3 cellular contexts compared by ENCODE assay signal in the genomic region with DNA sequence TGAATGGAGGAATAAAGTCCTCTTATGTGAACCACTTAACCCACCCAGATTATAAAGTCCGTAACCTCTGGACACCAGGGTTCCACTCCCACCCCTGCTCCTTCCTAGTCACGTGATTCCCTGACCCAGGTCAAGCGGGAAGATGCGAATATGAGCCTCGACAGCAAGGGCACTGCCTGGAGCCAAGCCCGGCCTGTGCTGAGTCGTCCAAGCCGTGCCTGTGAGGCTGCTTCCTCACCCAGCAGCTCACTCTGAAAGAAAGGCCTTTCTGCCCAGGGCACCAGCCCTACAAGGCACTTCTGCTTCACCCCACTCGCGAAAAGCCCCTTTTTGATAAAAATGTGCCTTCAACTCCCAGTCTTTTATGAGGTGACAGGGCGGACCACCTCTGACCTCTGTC.
TF ChIP-seq lines count a peak whose summit lies in the region.

No MANE protein-coding gene starts in this region.

TF ChIP-seq in SK-N-SH treated with all-trans-retinoic acid at 6 μM for 48 hours, 23 proteins besides CTCF, POLR2A, EP300 and RAD21 (continued from another document and continues in another):
- TF ChIP-seq BACH2 (CRISPR knock-in tag; IDR thresholded peaks at IDR 0.05; ENCODE audit: borderline replicate concordance), result no peak
- no peak for TF ChIP-seq ARNTL (CRISPR knock-in tag; IDR thresholded peaks at IDR 0.05; ENCODE audit: borderline replicate concordance, low read depth)
- TF ChIP-seq, protein P1, sequence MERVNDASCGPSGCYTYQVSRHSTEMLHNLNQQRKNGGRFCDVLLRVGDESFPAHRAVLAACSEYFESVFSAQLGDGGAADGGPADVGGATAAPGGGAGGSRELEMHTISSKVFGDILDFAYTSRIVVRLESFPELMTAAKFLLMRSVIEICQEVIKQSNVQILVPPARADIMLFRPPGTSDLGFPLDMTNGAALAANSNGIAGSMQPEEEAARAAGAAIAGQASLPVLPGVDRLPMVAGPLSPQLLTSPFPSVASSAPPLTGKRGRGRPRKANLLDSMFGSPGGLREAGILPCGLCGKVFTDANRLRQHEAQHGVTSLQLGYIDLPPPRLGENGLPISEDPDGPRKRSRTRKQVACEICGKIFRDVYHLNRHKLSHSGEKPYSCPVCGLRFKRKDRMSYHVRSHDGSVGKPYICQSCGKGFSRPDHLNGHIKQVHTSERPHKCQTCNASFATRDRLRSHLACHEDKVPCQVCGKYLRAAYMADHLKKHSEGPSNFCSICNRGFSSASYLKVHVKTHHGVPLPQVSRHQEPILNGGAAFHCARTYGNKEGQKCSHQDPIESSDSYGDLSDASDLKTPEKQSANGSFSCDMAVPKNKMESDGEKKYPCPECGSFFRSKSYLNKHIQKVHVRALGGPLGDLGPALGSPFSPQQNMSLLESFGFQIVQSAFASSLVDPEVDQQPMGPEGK (CRISPR knock-in tag; IDR thresholded peaks at IDR 0.05; ENCODE audit: borderline replicate concordance), result no peak
- TF ChIP-seq, protein P2, sequence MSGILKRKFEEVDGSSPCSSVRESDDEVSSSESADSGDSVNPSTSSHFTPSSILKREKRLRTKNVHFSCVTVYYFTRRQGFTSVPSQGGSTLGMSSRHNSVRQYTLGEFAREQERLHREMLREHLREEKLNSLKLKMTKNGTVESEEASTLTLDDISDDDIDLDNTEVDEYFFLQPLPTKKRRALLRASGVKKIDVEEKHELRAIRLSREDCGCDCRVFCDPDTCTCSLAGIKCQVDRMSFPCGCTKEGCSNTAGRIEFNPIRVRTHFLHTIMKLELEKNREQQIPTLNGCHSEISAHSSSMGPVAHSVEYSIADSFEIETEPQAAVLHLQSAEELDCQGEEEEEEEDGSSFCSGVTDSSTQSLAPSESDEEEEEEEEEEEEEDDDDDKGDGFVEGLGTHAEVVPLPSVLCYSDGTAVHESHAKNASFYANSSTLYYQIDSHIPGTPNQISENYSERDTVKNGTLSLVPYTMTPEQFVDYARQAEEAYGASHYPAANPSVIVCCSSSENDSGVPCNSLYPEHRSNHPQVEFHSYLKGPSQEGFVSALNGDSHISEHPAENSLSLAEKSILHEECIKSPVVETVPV (CRISPR knock-in tag; IDR thresholded peaks at IDR 0.05), result no peak
- no peak for TF ChIP-seq GLIS3 (CRISPR knock-in tag; IDR thresholded peaks at IDR 0.05)
- TF ChIP-seq ZNF565 (CRISPR knock-in tag; conservative IDR thresholded peaks at IDR 0.05; ENCODE audit: low read depth), result no peak
- TF ChIP-seq ZFP3 (CRISPR knock-in tag; IDR thresholded peaks at IDR 0.05), result no peak
- no peak for TF ChIP-seq SNAI2 (CRISPR knock-in tag; IDR thresholded peaks at IDR 0.05)
- TF ChIP-seq TOX (CRISPR knock-in tag; IDR thresholded peaks at IDR 0.05; ENCODE audit: borderline replicate concordance), result no peak
- TF ChIP-seq ESRRG (CRISPR knock-in tag; IDR thresholded peaks at IDR 0.05), result no peak
- TF ChIP-seq, protein P3, sequence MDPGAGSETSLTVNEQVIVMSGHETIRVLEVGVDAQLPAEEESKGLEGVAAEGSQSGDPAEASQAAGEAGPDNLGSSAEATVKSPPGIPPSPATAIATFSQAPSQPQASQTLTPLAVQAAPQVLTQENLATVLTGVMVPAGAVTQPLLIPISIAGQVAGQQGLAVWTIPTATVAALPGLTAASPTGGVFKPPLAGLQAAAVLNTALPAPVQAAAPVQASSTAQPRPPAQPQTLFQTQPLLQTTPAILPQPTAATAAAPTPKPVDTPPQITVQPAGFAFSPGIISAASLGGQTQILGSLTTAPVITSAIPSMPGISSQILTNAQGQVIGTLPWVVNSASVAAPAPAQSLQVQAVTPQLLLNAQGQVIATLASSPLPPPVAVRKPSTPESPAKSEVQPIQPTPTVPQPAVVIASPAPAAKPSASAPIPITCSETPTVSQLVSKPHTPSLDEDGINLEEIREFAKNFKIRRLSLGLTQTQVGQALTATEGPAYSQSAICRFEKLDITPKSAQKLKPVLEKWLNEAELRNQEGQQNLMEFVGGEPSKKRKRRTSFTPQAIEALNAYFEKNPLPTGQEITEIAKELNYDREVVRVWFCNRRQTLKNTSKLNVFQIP (CRISPR knock-in tag; IDR thresholded peaks at IDR 0.05; ENCODE audit: borderline replicate concordance, low read depth), result no peak
- no peak for TF ChIP-seq CSDC2 (CRISPR knock-in tag; IDR thresholded peaks at IDR 0.05)
- TF ChIP-seq PPARA (CRISPR knock-in tag; IDR thresholded peaks at IDR 0.05; ENCODE audit: borderline replicate concordance), result no peak
- TF ChIP-seq ISL1 (CRISPR knock-in tag; IDR thresholded peaks at IDR 0.05), result no peak

TF ChIP-seq in SK-N-SH, 30 proteins besides CTCF, POLR2A, EP300 and RAD21:
- TF ChIP-seq, protein P4, sequence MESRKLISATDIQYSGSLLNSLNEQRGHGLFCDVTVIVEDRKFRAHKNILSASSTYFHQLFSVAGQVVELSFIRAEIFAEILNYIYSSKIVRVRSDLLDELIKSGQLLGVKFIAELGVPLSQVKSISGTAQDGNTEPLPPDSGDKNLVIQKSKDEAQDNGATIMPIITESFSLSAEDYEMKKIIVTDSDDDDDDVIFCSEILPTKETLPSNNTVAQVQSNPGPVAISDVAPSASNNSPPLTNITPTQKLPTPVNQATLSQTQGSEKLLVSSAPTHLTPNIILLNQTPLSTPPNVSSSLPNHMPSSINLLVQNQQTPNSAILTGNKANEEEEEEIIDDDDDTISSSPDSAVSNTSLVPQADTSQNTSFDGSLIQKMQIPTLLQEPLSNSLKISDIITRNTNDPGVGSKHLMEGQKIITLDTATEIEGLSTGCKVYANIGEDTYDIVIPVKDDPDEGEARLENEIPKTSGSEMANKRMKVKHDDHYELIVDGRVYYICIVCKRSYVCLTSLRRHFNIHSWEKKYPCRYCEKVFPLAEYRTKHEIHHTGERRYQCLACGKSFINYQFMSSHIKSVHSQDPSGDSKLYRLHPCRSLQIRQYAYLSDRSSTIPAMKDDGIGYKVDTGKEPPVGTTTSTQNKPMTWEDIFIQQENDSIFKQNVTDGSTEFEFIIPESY (IDR thresholded peaks at IDR 0.05; ENCODE audit: borderline replicate concordance, low read depth), result no peak
- TF ChIP-seq NFIC (IDR thresholded peaks at IDR 0.05; ENCODE audit: borderline replicate concordance), result no peak
- TF ChIP-seq, protein P5, sequence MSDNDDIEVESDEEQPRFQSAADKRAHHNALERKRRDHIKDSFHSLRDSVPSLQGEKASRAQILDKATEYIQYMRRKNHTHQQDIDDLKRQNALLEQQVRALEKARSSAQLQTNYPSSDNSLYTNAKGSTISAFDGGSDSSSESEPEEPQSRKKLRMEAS (IDR thresholded peaks at IDR 0.05; ENCODE audit: low read depth), result no peak
- no peak for TF ChIP-seq ELF1 (IDR thresholded peaks at IDR 0.05)
- no peak for TF ChIP-seq FOXJ3 (CRISPR knock-in tag; IDR thresholded peaks at IDR 0.05)
- TF ChIP-seq RFX5 (IDR thresholded peaks at IDR 0.05; ENCODE audit: low read length), result no peak
- TF ChIP-seq YY1 (IDR thresholded peaks at IDR 0.05; ENCODE audit: low read depth), result no peak
- TF ChIP-seq RXRA (IDR thresholded peaks at IDR 0.05; ENCODE audit: borderline replicate concordance, low read depth), result no peak
- TF ChIP-seq FOXM1 (IDR thresholded peaks at IDR 0.05; ENCODE audit: low read depth), result no peak
- TF ChIP-seq, protein P6, sequence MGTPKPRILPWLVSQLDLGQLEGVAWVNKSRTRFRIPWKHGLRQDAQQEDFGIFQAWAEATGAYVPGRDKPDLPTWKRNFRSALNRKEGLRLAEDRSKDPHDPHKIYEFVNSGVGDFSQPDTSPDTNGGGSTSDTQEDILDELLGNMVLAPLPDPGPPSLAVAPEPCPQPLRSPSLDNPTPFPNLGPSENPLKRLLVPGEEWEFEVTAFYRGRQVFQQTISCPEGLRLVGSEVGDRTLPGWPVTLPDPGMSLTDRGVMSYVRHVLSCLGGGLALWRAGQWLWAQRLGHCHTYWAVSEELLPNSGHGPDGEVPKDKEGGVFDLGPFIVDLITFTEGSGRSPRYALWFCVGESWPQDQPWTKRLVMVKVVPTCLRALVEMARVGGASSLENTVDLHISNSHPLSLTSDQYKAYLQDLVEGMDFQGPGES (IDR thresholded peaks at IDR 0.05; ENCODE audit: low read depth, low read length), result no peak
- TF ChIP-seq CHD2 (IDR thresholded peaks at IDR 0.05; ENCODE audit: low read length, partially characterized antibody), result no peak
- TF ChIP-seq, protein P7, sequence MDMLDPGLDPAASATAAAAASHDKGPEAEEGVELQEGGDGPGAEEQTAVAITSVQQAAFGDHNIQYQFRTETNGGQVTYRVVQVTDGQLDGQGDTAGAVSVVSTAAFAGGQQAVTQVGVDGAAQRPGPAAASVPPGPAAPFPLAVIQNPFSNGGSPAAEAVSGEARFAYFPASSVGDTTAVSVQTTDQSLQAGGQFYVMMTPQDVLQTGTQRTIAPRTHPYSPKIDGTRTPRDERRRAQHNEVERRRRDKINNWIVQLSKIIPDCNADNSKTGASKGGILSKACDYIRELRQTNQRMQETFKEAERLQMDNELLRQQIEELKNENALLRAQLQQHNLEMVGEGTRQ (IDR thresholded peaks at IDR 0.05; ENCODE audit: borderline replicate concordance, low read depth, low read length), result no peak
- no peak for TF ChIP-seq GABPA (IDR thresholded peaks at IDR 0.05; ENCODE audit: low read depth)
- TF ChIP-seq FOSL2 (IDR thresholded peaks at IDR 0.05; ENCODE audit: borderline replicate concordance, low read depth), result no peak
- no peak for TF ChIP-seq EZH2phosphoT487 (IDR thresholded peaks at IDR 0.05; ENCODE audit: borderline replicate concordance, low read depth)
- TF ChIP-seq TAF1 (IDR thresholded peaks at IDR 0.05; ENCODE audit: borderline replicate concordance, low read depth, low read length), result no peak
- TF ChIP-seq GATA2 (CRISPR knock-in tag; IDR thresholded peaks at IDR 0.05), result no peak
- TF ChIP-seq MEF2A (IDR thresholded peaks at IDR 0.05; ENCODE audit: borderline replicate concordance, low read depth), result no peak

TF ChIP-seq in HepG2, 621 proteins besides CTCF, POLR2A, EP300 and RAD21 (continued from another document):
- TF ChIP-seq, protein P8, sequence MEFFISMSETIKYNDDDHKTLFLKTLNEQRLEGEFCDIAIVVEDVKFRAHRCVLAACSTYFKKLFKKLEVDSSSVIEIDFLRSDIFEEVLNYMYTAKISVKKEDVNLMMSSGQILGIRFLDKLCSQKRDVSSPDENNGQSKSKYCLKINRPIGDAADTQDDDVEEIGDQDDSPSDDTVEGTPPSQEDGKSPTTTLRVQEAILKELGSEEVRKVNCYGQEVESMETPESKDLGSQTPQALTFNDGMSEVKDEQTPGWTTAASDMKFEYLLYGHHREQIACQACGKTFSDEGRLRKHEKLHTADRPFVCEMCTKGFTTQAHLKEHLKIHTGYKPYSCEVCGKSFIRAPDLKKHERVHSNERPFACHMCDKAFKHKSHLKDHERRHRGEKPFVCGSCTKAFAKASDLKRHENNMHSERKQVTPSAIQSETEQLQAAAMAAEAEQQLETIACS (CRISPR knock-in tag; IDR thresholded peaks at IDR 0.05), result no peak
- TF ChIP-seq AGO1 (IDR thresholded peaks at IDR 0.05; ENCODE audit: low read depth, low read length, poor library complexity, severe bottlenecking) (no peak), ATF1 (CRISPR knock-in tag; IDR thresholded peaks at IDR 0.05) (no peak), ETV6 (CRISPR knock-in tag; conservative IDR thresholded peaks at IDR 0.05) (no peak), RBM39 (IDR thresholded peaks at IDR 0.05; ENCODE audit: low read depth, low read length, poor library complexity, severe bottlenecking) (no peak), SMARCE1 (IDR thresholded peaks at IDR 0.05; ENCODE audit: borderline replicate concordance) (no peak), NR3C1 (CRISPR knock-in tag; IDR thresholded peaks at IDR 0.05) (no peak), ZNF530 (CRISPR knock-in tag; IDR thresholded peaks at IDR 0.05; ENCODE audit: low read depth) (no peak), NR2C2 (CRISPR knock-in tag; IDR thresholded peaks at IDR 0.05; ENCODE audit: borderline replicate concordance) (no peak), ELF1 (CRISPR knock-in tag; IDR thresholded peaks at IDR 0.05) (no peak), ZNF33B (CRISPR knock-in tag; IDR thresholded peaks at IDR 0.05) (no peak), ZNF3 (CRISPR knock-in tag; IDR thresholded peaks at IDR 0.05) (no peak)
- TF ChIP-seq, protein P9, sequence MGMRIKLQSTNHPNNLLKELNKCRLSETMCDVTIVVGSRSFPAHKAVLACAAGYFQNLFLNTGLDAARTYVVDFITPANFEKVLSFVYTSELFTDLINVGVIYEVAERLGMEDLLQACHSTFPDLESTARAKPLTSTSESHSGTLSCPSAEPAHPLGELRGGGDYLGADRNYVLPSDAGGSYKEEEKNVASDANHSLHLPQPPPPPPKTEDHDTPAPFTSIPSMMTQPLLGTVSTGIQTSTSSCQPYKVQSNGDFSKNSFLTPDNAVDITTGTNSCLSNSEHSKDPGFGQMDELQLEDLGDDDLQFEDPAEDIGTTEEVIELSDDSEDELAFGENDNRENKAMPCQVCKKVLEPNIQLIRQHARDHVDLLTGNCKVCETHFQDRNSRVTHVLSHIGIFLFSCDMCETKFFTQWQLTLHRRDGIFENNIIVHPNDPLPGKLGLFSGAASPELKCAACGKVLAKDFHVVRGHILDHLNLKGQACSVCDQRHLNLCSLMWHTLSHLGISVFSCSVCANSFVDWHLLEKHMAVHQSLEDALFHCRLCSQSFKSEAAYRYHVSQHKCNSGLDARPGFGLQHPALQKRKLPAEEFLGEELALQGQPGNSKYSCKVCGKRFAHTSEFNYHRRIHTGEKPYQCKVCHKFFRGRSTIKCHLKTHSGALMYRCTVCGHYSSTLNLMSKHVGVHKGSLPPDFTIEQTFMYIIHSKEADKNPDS (CRISPR knock-in tag; IDR thresholded peaks at IDR 0.05), result no peak
- TF ChIP-seq, protein P10, sequence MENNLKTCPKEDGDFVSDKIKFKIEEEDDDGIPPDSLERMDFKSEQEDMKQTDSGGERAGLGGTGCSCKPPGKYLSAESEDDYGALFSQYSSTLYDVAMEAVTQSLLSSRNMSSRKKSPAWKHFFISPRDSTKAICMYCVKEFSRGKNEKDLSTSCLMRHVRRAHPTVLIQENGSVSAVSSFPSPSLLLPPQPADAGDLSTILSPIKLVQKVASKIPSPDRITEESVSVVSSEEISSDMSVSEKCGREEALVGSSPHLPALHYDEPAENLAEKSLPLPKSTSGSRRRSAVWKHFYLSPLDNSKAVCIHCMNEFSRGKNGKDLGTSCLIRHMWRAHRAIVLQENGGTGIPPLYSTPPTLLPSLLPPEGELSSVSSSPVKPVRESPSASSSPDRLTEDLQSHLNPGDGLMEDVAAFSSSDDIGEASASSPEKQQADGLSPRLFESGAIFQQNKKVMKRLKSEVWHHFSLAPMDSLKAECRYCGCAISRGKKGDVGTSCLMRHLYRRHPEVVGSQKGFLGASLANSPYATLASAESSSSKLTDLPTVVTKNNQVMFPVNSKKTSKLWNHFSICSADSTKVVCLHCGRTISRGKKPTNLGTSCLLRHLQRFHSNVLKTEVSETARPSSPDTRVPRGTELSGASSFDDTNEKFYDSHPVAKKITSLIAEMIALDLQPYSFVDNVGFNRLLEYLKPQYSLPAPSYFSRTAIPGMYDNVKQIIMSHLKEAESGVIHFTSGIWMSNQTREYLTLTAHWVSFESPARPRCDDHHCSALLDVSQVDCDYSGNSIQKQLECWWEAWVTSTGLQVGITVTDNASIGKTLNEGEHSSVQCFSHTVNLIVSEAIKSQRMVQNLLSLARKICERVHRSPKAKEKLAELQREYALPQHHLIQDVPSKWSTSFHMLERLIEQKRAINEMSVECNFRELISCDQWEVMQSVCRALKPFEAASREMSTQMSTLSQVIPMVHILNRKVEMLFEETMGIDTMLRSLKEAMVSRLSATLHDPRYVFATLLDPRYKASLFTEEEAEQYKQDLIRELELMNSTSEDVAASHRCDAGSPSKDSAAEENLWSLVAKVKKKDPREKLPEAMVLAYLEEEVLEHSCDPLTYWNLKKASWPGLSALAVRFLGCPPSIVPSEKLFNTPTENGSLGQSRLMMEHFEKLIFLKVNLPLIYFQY (CRISPR knock-in tag; IDR thresholded peaks at IDR 0.05; ENCODE audit: borderline replicate concordance), result no peak
